In the genomic region with DNA sequence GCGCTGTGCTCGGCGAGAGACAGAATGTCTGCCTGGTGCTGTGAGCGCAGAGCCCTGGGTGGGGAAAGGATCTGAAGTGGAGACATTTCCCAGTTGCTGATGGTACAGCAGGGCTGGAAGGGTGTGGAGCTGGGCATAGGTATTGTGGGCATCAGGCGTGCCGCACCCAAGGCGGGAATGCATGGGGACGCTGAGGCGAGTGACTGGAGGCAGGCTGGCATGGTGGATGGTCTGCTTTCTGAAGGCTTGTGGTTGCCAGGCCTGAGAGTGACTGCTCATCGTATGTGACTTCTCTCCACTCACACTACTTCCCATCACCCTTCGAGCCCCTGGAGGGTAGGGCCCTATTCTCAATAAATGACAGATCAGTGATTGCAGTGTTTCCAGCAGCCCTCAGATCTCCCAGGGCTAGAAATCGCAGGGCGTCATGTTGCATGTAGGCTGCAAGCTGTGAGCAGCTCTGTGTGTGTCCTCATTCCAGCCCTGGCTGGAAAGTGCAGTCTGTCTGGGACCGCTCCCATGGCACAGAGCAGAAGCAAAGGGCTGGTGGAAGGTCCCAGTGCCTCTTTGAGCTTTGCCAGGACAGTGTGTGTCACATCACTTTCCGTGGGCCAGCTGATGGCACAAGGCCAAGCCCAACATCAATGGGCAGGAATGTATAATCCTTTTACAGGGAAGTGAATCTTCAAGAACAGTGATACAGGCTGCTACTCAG, we compare ENCODE assay signal across 9 cellular contexts.
DNase-seq lines count a peak whose midpoint lies in the region; ATAC-seq and TF ChIP-seq lines count a peak whose summit lies in the region.
"Had no signal": no experiment of that assay in that cellular context is flagged by ENCODE, and none has a peak within 500 bp of the region (broad histone marks: within the 10 kb centered on the region; RNA-seq: fewer than 3 reads in every experiment).

No MANE protein-coding gene starts in this region.

- TF ChIP-seq CTCF in chondrocyte (IDR thresholded peaks at IDR 0.05) (no peak), upper lobe of right lung (IDR thresholded peaks at IDR 0.05) (no peak)

- no peaks in the 10 kb centered on the region for H3K27me3 Mint-ChIP-seq in activated CD8-positive, alpha-beta memory T cell treated with anti-CD3 and anti-CD28 coated beads, Interleukin-2, amount 10 ng/mL, durations not matched to agents 7 days and 5 days
- no peaks in the 10 kb centered on the region for H3K27me3 Mint-ChIP-seq in chondrocyte (ENCODE audit: low read depth)
- H3K27me3 Mint-ChIP-seq: memory B cell had no signal

- no peak overlapping the region for H3K27ac Mint-ChIP-seq in activated CD8-positive, alpha-beta memory T cell treated with anti-CD3 and anti-CD28 coated beads, Interleukin-2, amount 10 ng/mL, durations not matched to agents 7 days and 5 days
- H3K27ac Mint-ChIP-seq in chondrocyte (ENCODE audit: unreplicated experiment): peak overlapping the region; percentile 95
- H3K27ac Mint-ChIP-seq: memory B cell had no signal

- H3K4me1 ChIP-seq in upper lobe of right lung: peaks cover 11% of the 10 kb centered on the region

- H3K4me3 Mint-ChIP-seq in activated CD8-positive, alpha-beta memory T cell treated with anti-CD3 and anti-CD28 coated beads, Interleukin-2, amount 10 ng/mL, durations not matched to agents 7 days and 5 days: no peak overlapping the region
- H3K4me3 Mint-ChIP-seq in chondrocyte (ENCODE audit: unreplicated experiment): peak overlapping the region; percentile 39
- H3K4me3 Mint-ChIP-seq: memory B cell had no signal

- no peak overlapping the region for H3K27ac ChIP-seq in upper lobe of right lung

- H3K9me3 Mint-ChIP-seq in activated CD8-positive, alpha-beta memory T cell treated with anti-CD3 and anti-CD28 coated beads, Interleukin-2, amount 10 ng/mL, durations not matched to agents 7 days and 5 days (ENCODE audit: low read depth): peaks cover 14% of the 10 kb centered on the region
- peaks cover 6% of the 10 kb centered on the region for H3K9me3 Mint-ChIP-seq in chondrocyte (ENCODE audit: low read depth)

- H3K27me3 ChIP-seq in upper lobe of right lung: no peaks in the 10 kb centered on the region

- DNase-seq in activated CD8-positive, alpha-beta memory T cell treated with anti-CD3 and anti-CD28 coated beads for 24 hours: peak; percentile 28
- DNase-seq in activated CD8-positive, alpha-beta memory T cell treated with anti-CD3 and anti-CD28 coated beads, Interleukin-2, amount 10 ng/mL, durations not matched to agents 7 days and 5 days: no peak
- DNase-seq in chondrocyte (ENCODE audit: low spot score): no peak
- DNase-seq in medulla oblongata (ENCODE audit: extremely low spot score): peak; percentile 65
- DNase-seq in upper lobe of right lung: peak; percentile 49
- DNase-seq in activated naive CD4-positive, alpha-beta T cell treated with Interleukin-2 at 50 U/mL for 16 hours: no peak
- DNase-seq in activated CD8-positive, alpha-beta memory T cell treated with anti-CD3 and anti-CD28 coated beads, Interleukin-2, amount 50 U/mL, for 4 hours: no peak
- no peak for DNase-seq in erythroblast (lab: John Stamatoyannopoulos, UW)

- no peak for TF ChIP-seq POLR2A in erythroblast (IDR thresholded peaks at IDR 0.05; ENCODE audit: low read length)

- no peak overlapping the region for H3K4me3 ChIP-seq in upper lobe of right lung

- H3K4me1 Mint-ChIP-seq in activated CD8-positive, alpha-beta memory T cell treated with anti-CD3 and anti-CD28 coated beads, Interleukin-2, amount 10 ng/mL, durations not matched to agents 7 days and 5 days: no peaks in the 10 kb centered on the region
- H3K4me1 Mint-ChIP-seq in chondrocyte (ENCODE audit: low read depth): peaks cover 42% of the 10 kb centered on the region

- ATAC-seq in activated CD8-positive, alpha-beta memory T cell treated with anti-CD3 and anti-CD28 coated beads, Interleukin-2, amount 10 ng/mL, durations not matched to agents 7 days and 5 days: no peak
- peak; percentile 41 for ATAC-seq in upper lobe of right lung

- intact Hi-C loops in upper lobe of right lung (cut with DNase I): no loop called here

- H3K36me3 Mint-ChIP-seq in activated CD8-positive, alpha-beta memory T cell treated with anti-CD3 and anti-CD28 coated beads, Interleukin-2, amount 10 ng/mL, durations not matched to agents 7 days and 5 days: peaks cover 40% of the 10 kb centered on the region
- H3K36me3 Mint-ChIP-seq in chondrocyte (ENCODE audit: low read depth): peaks cover 7% of the 10 kb centered on the region

- H3K9me3 ChIP-seq in upper lobe of right lung: no peaks in the 10 kb centered on the region

- H3K36me3 ChIP-seq in upper lobe of right lung: no peaks in the 10 kb centered on the region

- CTCF ChIA-PET in activated CD8-positive, alpha-beta memory T cell treated with anti-CD3 and anti-CD28 coated beads, Interleukin-2, amount 10 ng/mL, durations not matched to agents 7 days and 5 days (lab: Charles Lee): interaction anchor here (0.7 kb wide), 1 partner anchor 27 kb away, joined by 3 read pairs; no protein-coding TSS in a partner anchor

Comparison
In these comparisons a context has a peak if more than half of its experiments do, and no peak if none do; other contexts are left out.
1. DNase-seq: peak in activated CD8-positive, alpha-beta memory T cell treated with anti-CD3 and anti-CD28 coated beads for 24 hours (single experiment), medulla oblongata (single experiment) and upper lobe of right lung (single experiment); none in activated CD8-positive, alpha-beta memory T cell treated with anti-CD3 and anti-CD28 coated beads, Interleukin-2, amount 10 ng/mL, durations not matched to agents 7 days and 5 days (single experiment), chondrocyte (single experiment), activated naive CD4-positive, alpha-beta T cell treated with Interleukin-2 at 50 U/mL for 16 hours (single experiment), activated CD8-positive, alpha-beta memory T cell treated with anti-CD3 and anti-CD28 coated beads, Interleukin-2, amount 50 U/mL, for 4 hours (single experiment) and erythroblast (0 of 2).